ENCODE assay signal across 23 cellular contexts in the genomic region with DNA sequence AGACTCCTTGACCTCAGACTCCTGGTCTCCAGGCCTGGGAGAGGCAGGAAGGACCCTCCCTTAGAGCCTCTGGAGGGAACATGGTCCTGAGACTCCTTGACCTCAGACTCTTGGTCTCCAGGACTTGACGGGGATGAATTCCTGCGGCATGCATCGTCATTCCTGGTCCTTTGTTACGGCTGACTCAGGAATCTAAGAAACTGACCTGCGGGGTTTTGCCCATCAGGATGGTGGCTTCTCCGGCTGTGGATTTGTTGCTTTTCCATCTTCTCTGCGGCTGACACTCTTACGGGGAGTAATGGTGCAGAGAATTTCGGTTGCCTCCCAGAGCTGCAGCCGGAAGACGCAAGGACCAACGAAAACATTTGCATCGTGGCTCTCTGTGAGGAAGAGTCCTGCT. TPM values are rescaled to one million over a fixed set of nuclear protein-coding genes. Genes with fewer than 3 reads are reported as not detected.
DNase-seq lines count a peak whose midpoint lies in the region; ATAC-seq, FAIRE-seq and TF ChIP-seq lines count a peak whose summit lies in the region.
"Had no signal": no experiment of that assay in that cellular context is flagged by ENCODE, and none has a peak within 500 bp of the region (broad histone marks: within the 10 kb centered on the region; RNA-seq: fewer than 3 reads in every experiment).

No MANE protein-coding gene starts in this region.

- H3K27ac Mint-ChIP-seq in activated T-cell treated with anti-CD3 and anti-CD28 coated beads, Interleukin-2, amount 50 U/mL, for 24 hours: no peak overlapping the region
- H3K27ac Mint-ChIP-seq: CD14-positive monocyte had no signal

- no peaks in the 10 kb centered on the region for H3K79me2 ChIP-seq in H1 (ENCODE audit: control insufficient read depth in 1 of 2, insufficient read depth in 2 of 2, low read length in 2 of 2)
- no peaks in the 10 kb centered on the region for H3K79me2 ChIP-seq in trophoblast cell (ENCODE audit: control insufficient read depth, insufficient read depth, low read length, poor library complexity)

- H2AFZ ChIP-seq in H1 (ENCODE audit: low read length): peak overlapping the region; percentile 90
- no peak overlapping the region for H2AFZ ChIP-seq in trophoblast cell (ENCODE audit: insufficient read depth, low read length, poor library complexity)
- H2AFZ ChIP-seq: GM23248, PC-9 had no signal

- H3K36me3 ChIP-seq in HUES6 (ENCODE audit: control insufficient read depth, insufficient read depth, low read length) (no peaks in the 10 kb centered on the region), H1 (ENCODE audit: control insufficient read depth in 2 of 4, insufficient read depth in 4 of 4, low read length in 3 of 4) (no peaks in the 10 kb centered on the region), trophoblast cell (ENCODE audit: control insufficient read depth in 1 of 2, insufficient read depth in 2 of 2, low read length in 2 of 2) (no peaks in the 10 kb centered on the region)

- TF ChIP-seq EP300 in H1 (IDR thresholded peaks at IDR 0.05; ENCODE audit: borderline replicate concordance in 1 of 2, low read depth in 2 of 2, low read length in 2 of 2): no peak

- FAIRE-seq in H1 (lab: Jason Lieb, UNC): peak; percentile 42
- FAIRE-seq: A204.1, G401.6, GM12891 had no signal

- H3K27me3 Mint-ChIP-seq in activated T-cell treated with anti-CD3 and anti-CD28 coated beads, Interleukin-2, amount 50 U/mL, for 24 hours: peaks cover 9% of the 10 kb centered on the region

- H2BK15ac ChIP-seq in H1 (ENCODE audit: low read length): peak overlapping the region; percentile 40; the same call in 1 of the 2 replicates

- H3K9me3 ChIP-seq in HUES6 (ENCODE audit: control insufficient read depth, insufficient read depth, low read depth, low read length): no peaks in the 10 kb centered on the region
- no peaks in the 10 kb centered on the region; a peak in 1 of 4 replicates for H3K9me3 ChIP-seq in H1 (ENCODE audit: insufficient read depth in 2 of 2, low read depth in 1 of 2, low read length in 1 of 2)
- peaks cover 2% of the 10 kb centered on the region for H3K9me3 ChIP-seq in trophoblast cell (ENCODE audit: insufficient read depth, low read depth, low read length)

- H4K8ac ChIP-seq in H1 (ENCODE audit: extremely low read depth, insufficient read depth, low read length): no peak overlapping the region
- H4K8ac ChIP-seq in trophoblast cell (ENCODE audit: low read depth, low read length): peak overlapping the region; percentile 18

- peak overlapping the region; percentile 85 for H4K91ac ChIP-seq in H1 (replicated peaks; ENCODE audit: insufficient read length, low read length)
- no peak overlapping the region for H4K91ac ChIP-seq in trophoblast cell (ENCODE audit: low read depth, low read length)

- H3K18ac ChIP-seq in H1 (ENCODE audit: extremely low read depth, low read length): peak overlapping the region; percentile 80
- H3K18ac ChIP-seq in trophoblast cell (ENCODE audit: low read length): no peak overlapping the region

- H2AK5ac ChIP-seq in H1 (ENCODE audit: low read depth, low read length): 0 out of 2 replicates have a peak overlapping the region, but pooled peaks have one; percentile 41
- no peak overlapping the region for H2AK5ac ChIP-seq in trophoblast cell (ENCODE audit: low read length)

- H2BK5ac ChIP-seq in H1 (ENCODE audit: low read depth, low read length) (peak overlapping the region; percentile 86; the same call in 1 of the 2 replicates), trophoblast cell (ENCODE audit: low read depth, low read length, poor library complexity) (peak overlapping the region; percentile 51)

- no peak for TF ChIP-seq POLR2A in H1 (IDR thresholded peaks at IDR 0.05; ENCODE audit: control extremely low read depth in 1 of 2, low read depth in 2 of 2, low read length in 2 of 2)

- H3K4ac ChIP-seq in H1 (replicated peaks; ENCODE audit: insufficient read length, low read depth, low read length) (no peak overlapping the region), trophoblast cell (ENCODE audit: low read depth, low read length) (no peak overlapping the region)

- H3K4me3 ChIP-seq in AG10803 (ENCODE audit: low read length) (no peak overlapping the region), HUES6 (ENCODE audit: low read depth, low read length) (0 out of 2 replicates have a peak overlapping the region, but pooled peaks have one; percentile 3), H1 (ENCODE audit: extremely low read depth in 1 of 4, insufficient read depth in 2 of 4, low read depth in 3 of 4, low read length in 4 of 4) (no peak overlapping the region), trophoblast cell (ENCODE audit: low read depth, low read length) (no peak overlapping the region)
- H3K4me3 ChIP-seq: GM23248, PC-9, SK-N-MC had no signal

- no peak for TF ChIP-seq CTCF in AG10803 (conservative IDR thresholded peaks at IDR 0.05; ENCODE audit: low read length)
- TF ChIP-seq CTCF in H1 (IDR thresholded peaks at IDR 0.05; ENCODE audit: control extremely low read depth in 1 of 3, insufficient read depth in 1 of 3, low read depth in 1 of 3, low read length in 3 of 3): no peak

- H2BK12ac ChIP-seq in H1 (ENCODE audit: low read depth, low read length) (peak overlapping the region; percentile 96), trophoblast cell (ENCODE audit: low read length) (no peak overlapping the region)

- no peak overlapping the region for H4K12ac ChIP-seq in trophoblast cell (ENCODE audit: low read depth, low read length)

- no peak overlapping the region for H3K14ac ChIP-seq in H1 (ENCODE audit: insufficient read length)
- no peak overlapping the region for H3K14ac ChIP-seq in trophoblast cell (ENCODE audit: low read length)

- ATAC-seq in HG03469 (IDR thresholded peaks at IDR 0.05; ENCODE audit: unreplicated experiment) (no peak), esophagus mucosa (no peak)

- H3K27me3 ChIP-seq in HUES6 (ENCODE audit: control insufficient read depth, insufficient read depth, low read length): no peaks in the 10 kb centered on the region; the same call in 1 of the 2 replicates
- H3K27me3 ChIP-seq in H1 (replicated peaks in 1 of 4; ENCODE audit: control insufficient read depth in 3 of 4, extremely low read depth in 1 of 4, insufficient read depth in 3 of 4, low read length in 3 of 4): no peaks in the 10 kb centered on the region; a peak in 1 of 7 replicates
- no peaks in the 10 kb centered on the region for H3K27me3 ChIP-seq in trophoblast cell (ENCODE audit: insufficient read depth, low read length)

- H3K9ac ChIP-seq in HUES6 (ENCODE audit: low read length) (no peak overlapping the region), H1 (replicated peaks in 1 of 4; ENCODE audit: extremely low read depth in 1 of 4, low read depth in 3 of 4, low read length in 3 of 4) (no peak overlapping the region), trophoblast cell (ENCODE audit: low read length) (no peak overlapping the region)
- H3K9ac ChIP-seq: GM23248 had no signal

- peak overlapping the region; percentile 75; the same call in 1 of the 2 replicates for H2BK20ac ChIP-seq in H1 (ENCODE audit: low read length)

- DNase-seq in AG10803 (ENCODE audit: low read depth): peak; percentile 55
- DNase-seq in H1 (ENCODE audit: low read depth in 1 of 2, low spot score in 2 of 2): no peak
- DNase-seq in trophoblast cell: peak; percentile 39 to 52
- no peak for DNase-seq in activated T-cell treated with anti-CD3 and anti-CD28 coated beads, Interleukin-2, amount 50 U/mL, for 24 hours
- no peak for DNase-seq in SK-N-DZ (ENCODE audit: low spot score)
- DNase-seq: COR-L47, DMS153, GM23248, KG1, NCI-H1105, NCI-H187, NCI-H446, PC-9 had no signal

- no peak overlapping the region for H3K56ac ChIP-seq in H1 (replicated peaks; ENCODE audit: insufficient read length, low read depth, low read length)

- POLR2A ChIA-PET in H1 (lab: Charles Lee; ENCODE audit: partially characterized antibody): no interaction called here

- H2BK120ac ChIP-seq in H1 (replicated peaks; ENCODE audit: low read depth, low read length) (peak overlapping the region; percentile 90), trophoblast cell (ENCODE audit: insufficient read depth, low read length, poor library complexity) (no peak overlapping the region)

- CTCF ChIA-PET in H1 (lab: Charles Lee; ENCODE audit: partially characterized antibody): no interaction called here

- H3K4me1 Mint-ChIP-seq in activated T-cell treated with anti-CD3 and anti-CD28 coated beads, Interleukin-2, amount 50 U/mL, for 24 hours (ENCODE audit: low read depth): no peaks in the 10 kb centered on the region

- H3K4me2 ChIP-seq in H1 (ENCODE audit: insufficient read depth in 1 of 2, low read depth in 2 of 2, low read length in 2 of 2): peak overlapping the region; percentile 16 to 48; a peak in 2 of 4 replicates
- no peak overlapping the region for H3K4me2 ChIP-seq in trophoblast cell (ENCODE audit: low read length)
- H3K4me2 ChIP-seq: PC-9 had no signal

- WGBS in H1 (ENCODE audit: extremely low coverage in 1 of 2, insufficient coverage in 1 of 2, insufficient read length in 1 of 2, insufficient replicate concordance in 2 of 2, low coverage in 1 of 2, low lambda C conversion rate in 2 of 2, missing lambda C conversion rate in 1 of 2), 2 experiments: 41% methylated on average over 13 of the region's 13 CpGs; no CpG with 5 or more reads in 1 of the 2 experiments
- WGBS in trophoblast cell (ENCODE audit: extremely low coverage, insufficient coverage, insufficient read length): no CpG with 5 or more reads among the region's 13 CpGs

- no peak overlapping the region for H4K5ac ChIP-seq in H1 (ENCODE audit: insufficient read length, low read depth, low read length)

- no peaks in the 10 kb centered on the region for H3K23me2 ChIP-seq in H1 (ENCODE audit: low read depth, low read length)

- H3K23ac ChIP-seq in H1 (ENCODE audit: insufficient read length): no peak overlapping the region
- no peak overlapping the region for H3K23ac ChIP-seq in trophoblast cell (ENCODE audit: low read length)

- peaks cover 10% of the 10 kb centered on the region for H3K4me1 ChIP-seq in HUES6 (ENCODE audit: control insufficient read depth, insufficient read depth, low read length)
- peaks cover 3 to 10% (median 4%) of the 10 kb centered on the region in 4 experiments for H3K4me1 ChIP-seq in H1 (replicated peaks in 1 of 4; ENCODE audit: control insufficient read depth in 3 of 4, insufficient read depth in 4 of 4, low read length in 3 of 4)
- H3K4me1 ChIP-seq in trophoblast cell (ENCODE audit: control insufficient read depth in 1 of 2, insufficient read depth in 2 of 2, low read length in 2 of 2): peaks cover 6 to 7% of the 10 kb centered on the region in 2 experiments

- no peaks in the 10 kb centered on the region for H3K36me3 Mint-ChIP-seq in activated T-cell treated with anti-CD3 and anti-CD28 coated beads, Interleukin-2, amount 50 U/mL, for 24 hours (ENCODE audit: low read depth)
- H3K36me3 Mint-ChIP-seq: CD14-positive monocyte had no signal

- no peak overlapping the region; the same call in 1 of the 2 replicates for H3K27ac ChIP-seq in HUES6 (ENCODE audit: low read depth, low read length)
- H3K27ac ChIP-seq in H1 (ENCODE audit: low read depth, low read length): no peak overlapping the region
- peak overlapping the region; percentile 38 for H3K27ac ChIP-seq in trophoblast cell (ENCODE audit: low read depth, low read length)
- H3K27ac ChIP-seq: GM23248, HL-60, PC-9, SK-N-MC had no signal

- H3K79me1 ChIP-seq in H1 (ENCODE audit: low read depth, low read length) (no peaks in the 10 kb centered on the region), trophoblast cell (ENCODE audit: low read length) (no peaks in the 10 kb centered on the region)

- H3K9me3 Mint-ChIP-seq in activated T-cell treated with anti-CD3 and anti-CD28 coated beads, Interleukin-2, amount 50 U/mL, for 24 hours: peaks cover 6% of the 10 kb centered on the region

- no peak for TF ChIP-seq RAD21 in H1 (IDR thresholded peaks at IDR 0.05 in 1 of 2, conservative IDR thresholded peaks at IDR 0.05 in 1 of 2; ENCODE audit: low read depth in 2 of 2, low read length in 2 of 2)

- H3K4me3 Mint-ChIP-seq in activated T-cell treated with anti-CD3 and anti-CD28 coated beads, Interleukin-2, amount 50 U/mL, for 24 hours: no peak overlapping the region

- no peaks in the 10 kb centered on the region for H4K20me1 ChIP-seq in H1 (replicated peaks in 1 of 2; ENCODE audit: control insufficient read depth in 1 of 2, insufficient read depth in 2 of 2, low read length in 2 of 2)

RNA-seq across cellular contexts. Expression of a gene that starts 36.2 kb away (rescaled TPM):
- 0.15 TPM in 1 of 2 replicates, not detected in the other for total RNA-seq in H1 (2021; fragmentation: NEBNext Ultra II Directional; extraction: Animal tissue kit (Norgen Biotek cat#: 25700))
- 0.05 and 0.06 TPM in 2 replicates for polyA plus RNA-seq in H1 (2011; rRNA removed)
- polyA plus RNA-seq in H1 (2011; cell fraction: cytosol; rRNA removed): 0.12 TPM
- 0.16 TPM for polyA plus RNA-seq in H1 (2011; cell fraction: nucleus; rRNA removed)
- 0.06 to 0.09 TPM in 2 of 4 replicates, not detected in the others for polyA plus RNA-seq in H1 (2012, experiment 1 of 2)
- polyA plus RNA-seq in H1 (2012, experiment 2 of 2): not detected
- polyA plus RNA-seq in H1 (2013, experiment 1 of 2): 0.02 TPM
- not detected for polyA plus RNA-seq in H1 (2013, experiment 2 of 2)
- 0.05 TPM in 1 of 2 replicates, not detected in the other for polyA minus RNA-seq in H1 (2011; rRNA and poly(A)+ RNA removed)
- polyA minus RNA-seq in H1 (2011; cell fraction: cytosol; rRNA and poly(A)+ RNA removed): not detected
- polyA minus RNA-seq in H1 (2011; cell fraction: nucleus; rRNA and poly(A)+ RNA removed): not detected
- 0.01 TPM in 2 replicates for polyA plus RNA-seq in trophoblast cell (2013)
- total RNA-seq in esophagus mucosa: not detected
- polyA plus RNA-seq in SK-N-DZ (2014; cell fraction: cytosol; rRNA removed): not detected in 2 replicates
- not detected in 2 replicates for polyA plus RNA-seq in SK-N-DZ (2014; cell fraction: nucleus; rRNA removed)
- total RNA-seq: GM23248, MCF 10A, PC-9 had no signal
- polyA plus RNA-seq: CD14-positive monocyte, GM23248 had no signal

Comparison
In these comparisons a context has a peak if more than half of its experiments do, and no peak if none do; other contexts are left out.
1. DNase-seq: peak in AG10803 (single experiment) and trophoblast cell (2 of 2); none in H1 (0 of 2), activated T-cell treated with anti-CD3 and anti-CD28 coated beads, Interleukin-2, amount 50 U/mL, for 24 hours (single experiment) and SK-N-DZ (single experiment).